ENCODE assay signal across 26 cellular contexts in the genomic region with DNA sequence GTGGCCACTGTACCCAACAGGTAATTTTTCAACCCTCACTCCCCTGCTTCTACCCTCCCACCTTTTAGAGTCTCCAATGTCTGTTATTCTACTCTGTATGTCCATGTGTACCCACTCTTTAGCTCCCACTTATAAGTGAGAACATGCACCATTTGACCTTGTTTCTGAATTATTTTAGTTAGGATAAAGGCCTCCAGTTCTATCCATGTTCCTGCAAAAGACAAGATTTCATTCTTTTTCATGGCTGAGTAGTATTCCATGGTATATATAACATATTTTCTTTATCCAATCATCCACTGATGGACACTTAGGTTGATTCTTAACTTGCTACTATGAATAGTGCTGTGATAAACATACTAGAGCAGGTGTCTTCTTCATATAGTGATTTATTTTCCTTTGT. TPM values are rescaled to one million over a fixed set of nuclear protein-coding genes. Genes with fewer than 3 reads are reported as not detected.
"Had no signal": no experiment of that assay in that cellular context is flagged by ENCODE, and none has a peak within 500 bp of the region (broad histone marks: within the 10 kb centered on the region; RNA-seq: fewer than 3 reads in every experiment).

No MANE protein-coding gene starts in this region.

- H3K36me3 Mint-ChIP-seq: mesothelial cell of epicardium had no signal

- H3K4me1 Mint-ChIP-seq: mesothelial cell of epicardium had no signal

- H3K27ac Mint-ChIP-seq: dendritic cell treated with granulocyte-macrophage colony-stimulating factor and Interleukin-4, amounts not matched to agents 40 ng/mL and 50 ng/mL, for 4 days; effector memory CD8-positive, alpha-beta T cell; endodermal cell; mesothelial cell of epicardium had no signal

- H3K36me3 ChIP-seq: colonic mucosa, heart right ventricle, left lung, lower lobe of right lung had no signal

- H3K27me3 ChIP-seq: colonic mucosa, esophagus muscularis mucosa, foreskin keratinocyte, gastroesophageal sphincter, heart right ventricle, left lung had no signal

- ATAC-seq: effector memory CD8-positive, alpha-beta T cell; foreskin keratinocyte; gastroesophageal sphincter; heart right ventricle; left cardiac atrium; left lung; left ventricle myocardium superior; lower lobe of right lung; mucosa of descending colon had no signal

- H3K4me1 ChIP-seq: esophagus muscularis mucosa, foreskin keratinocyte, gastroesophageal sphincter, heart right ventricle had no signal

- H3K4me3 Mint-ChIP-seq: dendritic cell treated with granulocyte-macrophage colony-stimulating factor and Interleukin-4, amounts not matched to agents 40 ng/mL and 50 ng/mL, for 4 days; effector memory CD8-positive, alpha-beta T cell; endodermal cell; mesothelial cell of epicardium had no signal

- H3K4me3 ChIP-seq: colonic mucosa, esophagus muscularis mucosa, gastroesophageal sphincter, heart right ventricle, left lung, lower lobe of right lung, mucosa of descending colon had no signal

- DNase-seq: colonic mucosa; cortex of kidney; effector CD8-positive, alpha-beta T cell; effector memory CD8-positive, alpha-beta T cell; endodermal cell; erythroblast; foreskin keratinocyte; glutamatergic neuron; head of caudate nucleus; heart right ventricle; hippocampal formation; left cardiac atrium; left lung; left ventricle myocardium superior; lower lobe of right lung; mesenchymal stem cell; mucosa of descending colon had no signal

- H3K27ac ChIP-seq: colonic mucosa, epithelial cell of prostate, esophagus muscularis mucosa, foreskin keratinocyte, gastroesophageal sphincter, heart right ventricle, left lung, lower lobe of right lung had no signal

- H3K9me3 Mint-ChIP-seq: dendritic cell treated with granulocyte-macrophage colony-stimulating factor and Interleukin-4, amounts not matched to agents 40 ng/mL and 50 ng/mL, for 4 days; effector memory CD8-positive, alpha-beta T cell; endodermal cell; mesothelial cell of epicardium had no signal

- FAIRE-seq: endometrium, frontal cortex, islet of Langerhans, keratinocyte had no signal

- H3K9me3 ChIP-seq: colonic mucosa, esophagus muscularis mucosa, gastroesophageal sphincter, left lung, lower lobe of right lung, mucosa of descending colon had no signal

- H3K27me3 Mint-ChIP-seq: dendritic cell treated with granulocyte-macrophage colony-stimulating factor and Interleukin-4, amounts not matched to agents 40 ng/mL and 50 ng/mL, for 4 days; effector memory CD8-positive, alpha-beta T cell had no signal

RNA-seq across cellular contexts. Expression of a gene that starts 9.2 kb away (rescaled TPM):
- polyA plus RNA-seq: keratinocyte had no signal
